23 cellular contexts compared by ENCODE assay signal in the genomic region with DNA sequence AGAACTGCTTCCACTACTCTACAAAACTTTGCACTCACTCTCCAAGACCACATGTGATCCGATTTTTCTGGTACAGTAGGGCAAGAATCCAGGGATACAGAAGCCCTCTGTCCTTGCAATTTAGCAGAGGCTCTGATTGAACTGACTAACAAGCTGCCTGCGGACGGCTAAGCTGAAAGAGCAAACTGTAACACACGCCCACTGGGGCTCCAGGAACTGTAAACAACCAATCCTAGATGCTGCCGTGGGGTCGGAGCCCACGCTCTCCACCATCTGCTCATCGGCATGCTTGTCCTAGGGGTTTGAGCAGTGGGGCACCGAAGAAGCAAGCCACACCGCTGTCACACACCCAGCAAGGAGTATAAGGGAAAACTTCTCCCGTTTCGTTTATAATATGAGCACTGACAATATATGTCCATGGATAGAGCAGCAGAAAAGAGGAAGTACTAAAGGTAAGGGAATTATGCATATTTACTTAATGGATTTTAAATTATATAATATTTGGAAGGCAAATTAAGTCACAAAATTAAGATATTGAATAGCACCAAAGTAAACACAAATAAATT.
DNase-seq lines count a peak whose midpoint lies in the region; ATAC-seq and TF ChIP-seq lines count a peak whose summit lies in the region.
"Had no signal": no experiment of that assay in that cellular context is flagged by ENCODE, and none has a peak within 500 bp of the region (broad histone marks: within the 10 kb centered on the region; RNA-seq: fewer than 3 reads in every experiment).

No MANE protein-coding gene starts in this region.

- H3K4me3 Mint-ChIP-seq in endodermal cell = no peak overlapping the region
- no peak overlapping the region for H3K4me3 Mint-ChIP-seq in nephron progenitor cell
- H3K4me3 Mint-ChIP-seq: activated naive CD8-positive, alpha-beta T cell treated with anti-CD3 and anti-CD28 coated beads, Interleukin-2, amount 50 U/mL, for 24 hours; activated T-helper 17 cell treated with anti-CD3 and anti-CD28 coated beads, Interleukin-2, amount 50 U/mL, for 72 hours; CD8-positive, alpha-beta T cell; naive thymus-derived CD8-positive, alpha-beta T cell; T-helper 17 cell had no signal

- no peaks in the 10 kb centered on the region for H3K9me3 ChIP-seq in MG63
- no peaks in the 10 kb centered on the region for H3K9me3 ChIP-seq in endodermal cell (ENCODE audit: control insufficient read depth, low read length)
- H3K9me3 ChIP-seq in heart left ventricle = no peaks in the 10 kb centered on the region
- H3K9me3 ChIP-seq: esophagus muscularis mucosa, suprapubic skin had no signal

- ATAC-seq in GM21576 (IDR thresholded peaks at IDR 0.05; ENCODE audit: unreplicated experiment) (no peak), GM21737 (IDR thresholded peaks at IDR 0.05; ENCODE audit: unreplicated experiment) (no peak), heart left ventricle (no peak)
- ATAC-seq: activated CD4-positive, CD25-positive, alpha-beta regulatory T cell treated with anti-CD3 and anti-CD28 coated beads, Interleukin-2, amount 50 U/mL, for 24 hours; activated naive CD8-positive, alpha-beta T cell treated with anti-CD3 and anti-CD28 coated beads, Interleukin-2, amount 50 U/mL, for 24 hours; activated T-helper 17 cell treated with anti-CD3 and anti-CD28 coated beads, Interleukin-2, amount 50 U/mL, for 72 hours; CD8-positive, alpha-beta T cell; GM12878; naive thymus-derived CD8-positive, alpha-beta T cell; T-helper 17 cell had no signal

- H3K4me1 ChIP-seq in endodermal cell (ENCODE audit: control insufficient read depth, insufficient read depth, low read length) (no peaks in the 10 kb centered on the region), heart left ventricle (no peaks in the 10 kb centered on the region)
- H3K4me1 ChIP-seq: esophagus muscularis mucosa, suprapubic skin had no signal

- no peak overlapping the region for H3K9ac ChIP-seq in endodermal cell (ENCODE audit: extremely low read depth, low read length, poor library complexity, severe bottlenecking)
- H3K9ac ChIP-seq: KMS-11 had no signal

- no peaks in the 10 kb centered on the region for H3K36me3 ChIP-seq in MG63
- H3K36me3 ChIP-seq in endodermal cell (ENCODE audit: control insufficient read depth, insufficient read depth, low read length) = no peaks in the 10 kb centered on the region
- no peaks in the 10 kb centered on the region for H3K36me3 ChIP-seq in heart left ventricle
- H3K36me3 ChIP-seq: esophagus muscularis mucosa, suprapubic skin had no signal

- H3K4me1 Mint-ChIP-seq in endodermal cell (peaks cover 4% of the 10 kb centered on the region), nephron progenitor cell (no peaks in the 10 kb centered on the region)
- H3K4me1 Mint-ChIP-seq: activated naive CD8-positive, alpha-beta T cell treated with anti-CD3 and anti-CD28 coated beads, Interleukin-2, amount 50 U/mL, for 24 hours; activated T-helper 17 cell treated with anti-CD3 and anti-CD28 coated beads, Interleukin-2, amount 50 U/mL, for 72 hours; T-helper 17 cell had no signal

- no peak overlapping the region for H3K27ac Mint-ChIP-seq in endodermal cell
- no peak overlapping the region for H3K27ac Mint-ChIP-seq in nephron progenitor cell
- H3K27ac Mint-ChIP-seq: activated naive CD8-positive, alpha-beta T cell treated with anti-CD3 and anti-CD28 coated beads, Interleukin-2, amount 50 U/mL, for 24 hours; activated T-helper 17 cell treated with anti-CD3 and anti-CD28 coated beads, Interleukin-2, amount 50 U/mL, for 72 hours; CD8-positive, alpha-beta T cell; naive thymus-derived CD8-positive, alpha-beta T cell; progenitor cell of endocrine pancreas; T-helper 17 cell had no signal

- intact Hi-C loops in heart left ventricle (cut with DNase I) = no loop called here

- 88 to 96% methylated on average over 8 to 12 of the region's 12 CpGs for WGBS in endodermal cell (ENCODE audit: insufficient coverage in 1 of 2, insufficient read length in 1 of 2), 2 experiments
- WGBS in heart left ventricle, 4 donors = 75 to 80% (median 76%) methylated on average over 12 of the region's 12 CpGs

- DNase-seq in COLO829 (ENCODE audit: low spot score) (peak; percentile 42), MG63 (no peak), OCI-M2 (lab: John Stamatoyannopoulos, UW; ENCODE audit: unreplicated experiment) (peak; percentile 47), endodermal cell (peak; percentile 64), nephron progenitor cell (no peak), heart left ventricle (no peak)
- DNase-seq: activated naive CD8-positive, alpha-beta T cell treated with anti-CD3 and anti-CD28 coated beads, Interleukin-2, amount 50 U/mL, for 24 hours; CD8-positive, alpha-beta T cell; dorsolateral prefrontal cortex; GDM1; head of caudate nucleus; naive thymus-derived CD8-positive, alpha-beta T cell; T-helper 17 cell had no signal

- no peaks in the 10 kb centered on the region for H3K27me3 Mint-ChIP-seq in endodermal cell (ENCODE audit: insufficient read depth)
- H3K27me3 Mint-ChIP-seq in nephron progenitor cell (ENCODE audit: low read depth, poor library complexity) = no peaks in the 10 kb centered on the region
- H3K27me3 Mint-ChIP-seq: activated naive CD8-positive, alpha-beta T cell treated with anti-CD3 and anti-CD28 coated beads, Interleukin-2, amount 50 U/mL, for 24 hours; activated T-helper 17 cell treated with anti-CD3 and anti-CD28 coated beads, Interleukin-2, amount 50 U/mL, for 72 hours; naive thymus-derived CD8-positive, alpha-beta T cell; progenitor cell of endocrine pancreas; T-helper 17 cell had no signal

- TF ChIP-seq CTCF in endodermal cell (conservative IDR thresholded peaks at IDR 0.05) = no peak
- TF ChIP-seq CTCF in nephron progenitor cell (IDR thresholded peaks at IDR 0.05) = no peak
- TF ChIP-seq CTCF in heart left ventricle (IDR thresholded peaks at IDR 0.05) = no peak

- no peaks in the 10 kb centered on the region for H3K27me3 ChIP-seq in MG63
- no peaks in the 10 kb centered on the region for H3K27me3 ChIP-seq in endodermal cell (ENCODE audit: control insufficient read depth, insufficient read depth, low read length, poor library complexity, severe bottlenecking)
- H3K27me3 ChIP-seq in heart left ventricle = no peaks in the 10 kb centered on the region
- H3K27me3 ChIP-seq: suprapubic skin had no signal

- H3K36me3 Mint-ChIP-seq in endodermal cell (ENCODE audit: low read depth) = no peaks in the 10 kb centered on the region
- no peaks in the 10 kb centered on the region for H3K36me3 Mint-ChIP-seq in nephron progenitor cell (ENCODE audit: low read depth)
- H3K36me3 Mint-ChIP-seq: CD8-positive, alpha-beta T cell; naive thymus-derived CD8-positive, alpha-beta T cell had no signal

- H3K9me3 Mint-ChIP-seq in endodermal cell = no peaks in the 10 kb centered on the region
- no peaks in the 10 kb centered on the region for H3K9me3 Mint-ChIP-seq in nephron progenitor cell

- H3K4me3 ChIP-seq in MG63 (peak overlapping the region; percentile 26; the same call in 1 of the 2 replicates), endodermal cell (ENCODE audit: low read length) (no peak overlapping the region), heart left ventricle (no peak overlapping the region)
- H3K4me3 ChIP-seq: esophagus muscularis mucosa, GM12878, smooth muscle cell, suprapubic skin had no signal

- TF ChIP-seq POLR2A in heart left ventricle (IDR thresholded peaks at IDR 0.05) = no peak

- H3K27ac ChIP-seq in endodermal cell (ENCODE audit: low read depth, low read length) = no peak overlapping the region
- no peak overlapping the region for H3K27ac ChIP-seq in heart left ventricle
- H3K27ac ChIP-seq: dorsolateral prefrontal cortex, esophagus muscularis mucosa, KMS-11, suprapubic skin had no signal

Comparison
In these comparisons a context has a peak if more than half of its experiments do, and no peak if none do; other contexts are left out.
1. DNase-seq: peak in COLO829 (single experiment), OCI-M2 (single experiment) and endodermal cell (single experiment); none in MG63 (single experiment), nephron progenitor cell (single experiment) and heart left ventricle (0 of 5).